1 cellular context compared by ENCODE assay signal in the genomic region with DNA sequence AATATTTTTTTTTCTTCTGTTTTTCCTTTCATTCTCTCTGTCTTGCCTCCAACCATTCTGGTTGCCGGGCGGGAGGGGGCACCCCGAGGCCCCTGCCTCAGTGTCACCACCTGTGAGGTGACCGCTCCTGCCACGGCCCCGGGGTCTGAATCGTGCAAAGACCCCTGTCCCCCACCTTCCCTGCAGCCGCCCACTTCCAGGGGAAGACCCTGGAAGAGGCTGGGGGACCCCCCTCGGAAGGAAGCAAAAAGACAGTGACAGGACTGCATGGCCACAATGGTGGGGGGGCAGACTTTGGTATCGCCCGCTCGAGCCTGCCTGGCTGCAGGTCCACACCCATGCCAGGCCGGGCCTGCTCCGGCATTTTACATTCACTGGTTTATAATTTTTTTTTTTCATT.
TF ChIP-seq lines count a peak whose summit lies in the region.

No MANE protein-coding gene starts in this region.

TF ChIP-seq in HepG2, 621 proteins besides CTCF, POLR2A, EP300 and RAD21:
- no peak for TF ChIP-seq STAT5B (CRISPR knock-in tag; IDR thresholded peaks at IDR 0.05)
- peak; percentile 96 for TF ChIP-seq AGO2 (optimal IDR thresholded peaks at IDR 0.05; ENCODE audit: low read depth, low read length)
- TF ChIP-seq, protein P1, sequence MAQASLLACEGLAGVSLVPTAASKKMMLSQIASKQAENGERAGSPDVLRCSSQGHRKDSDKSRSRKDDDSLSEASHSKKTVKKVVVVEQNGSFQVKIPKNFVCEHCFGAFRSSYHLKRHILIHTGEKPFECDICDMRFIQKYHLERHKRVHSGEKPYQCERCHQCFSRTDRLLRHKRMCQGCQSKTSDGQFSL (CRISPR knock-in tag; IDR thresholded peaks at IDR 0.05) = 0 out of 2 replicates have a peak, but pooled peaks have one; percentile 49
- TF ChIP-seq RBM22 (optimal IDR thresholded peaks at IDR 0.05; ENCODE audit: low read length) = peak; percentile 83
- TF ChIP-seq JUND (CRISPR knock-in tag; IDR thresholded peaks at IDR 0.05) = no peak
- no peak for TF ChIP-seq JUNB (CRISPR knock-in tag; IDR thresholded peaks at IDR 0.05; ENCODE audit: borderline replicate concordance)
- TF ChIP-seq MBD4 (IDR thresholded peaks at IDR 0.05; ENCODE audit: borderline replicate concordance, low read length) = no peak
- no peak for TF ChIP-seq SNAI1 (CRISPR knock-in tag; IDR thresholded peaks at IDR 0.05; ENCODE audit: borderline replicate concordance)
- TF ChIP-seq, protein P2, sequence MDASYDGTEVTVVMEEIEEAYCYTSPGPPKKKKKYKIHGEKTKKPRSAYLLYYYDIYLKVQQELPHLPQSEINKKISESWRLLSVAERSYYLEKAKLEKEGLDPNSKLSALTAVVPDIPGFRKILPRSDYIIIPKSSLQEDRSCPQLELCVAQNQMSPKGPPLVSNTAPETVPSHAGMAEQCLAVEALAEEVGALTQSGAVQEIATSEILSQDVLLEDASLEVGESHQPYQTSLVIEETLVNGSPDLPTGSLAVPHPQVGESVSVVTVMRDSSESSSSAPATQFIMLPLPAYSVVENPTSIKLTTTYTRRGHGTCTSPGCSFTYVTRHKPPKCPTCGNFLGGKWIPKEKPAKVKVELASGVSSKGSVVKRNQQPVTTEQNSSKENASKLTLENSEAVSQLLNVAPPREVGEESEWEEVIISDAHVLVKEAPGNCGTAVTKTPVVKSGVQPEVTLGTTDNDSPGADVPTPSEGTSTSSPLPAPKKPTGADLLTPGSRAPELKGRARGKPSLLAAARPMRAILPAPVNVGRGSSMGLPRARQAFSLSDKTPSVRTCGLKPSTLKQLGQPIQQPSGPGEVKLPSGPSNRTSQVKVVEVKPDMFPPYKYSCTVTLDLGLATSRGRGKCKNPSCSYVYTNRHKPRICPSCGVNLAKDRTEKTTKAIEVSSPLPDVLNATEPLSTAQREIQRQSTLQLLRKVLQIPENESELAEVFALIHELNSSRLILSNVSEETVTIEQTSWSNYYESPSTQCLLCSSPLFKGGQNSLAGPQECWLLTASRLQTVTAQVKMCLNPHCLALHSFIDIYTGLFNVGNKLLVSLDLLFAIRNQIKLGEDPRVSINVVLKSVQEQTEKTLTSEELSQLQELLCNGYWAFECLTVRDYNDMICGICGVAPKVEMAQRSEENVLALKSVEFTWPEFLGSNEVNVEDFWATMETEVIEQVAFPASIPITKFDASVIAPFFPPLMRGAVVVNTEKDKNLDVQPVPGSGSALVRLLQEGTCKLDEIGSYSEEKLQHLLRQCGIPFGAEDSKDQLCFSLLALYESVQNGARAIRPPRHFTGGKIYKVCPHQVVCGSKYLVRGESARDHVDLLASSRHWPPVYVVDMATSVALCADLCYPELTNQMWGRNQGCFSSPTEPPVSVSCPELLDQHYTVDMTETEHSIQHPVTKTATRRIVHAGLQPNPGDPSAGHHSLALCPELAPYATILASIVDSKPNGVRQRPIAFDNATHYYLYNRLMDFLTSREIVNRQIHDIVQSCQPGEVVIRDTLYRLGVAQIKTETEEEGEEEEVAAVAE (CRISPR knock-in tag; IDR thresholded peaks at IDR 0.05; ENCODE audit: borderline replicate concordance) = no peak
- TF ChIP-seq SRSF1 (optimal IDR thresholded peaks at IDR 0.05; ENCODE audit: low read depth, low read length) = peak; percentile 34
- no peak for TF ChIP-seq ATAD3A (CRISPR knock-in tag; IDR thresholded peaks at IDR 0.05)
- TF ChIP-seq WIZ (CRISPR knock-in tag; IDR thresholded peaks at IDR 0.05) = no peak
- TF ChIP-seq, protein P3, sequence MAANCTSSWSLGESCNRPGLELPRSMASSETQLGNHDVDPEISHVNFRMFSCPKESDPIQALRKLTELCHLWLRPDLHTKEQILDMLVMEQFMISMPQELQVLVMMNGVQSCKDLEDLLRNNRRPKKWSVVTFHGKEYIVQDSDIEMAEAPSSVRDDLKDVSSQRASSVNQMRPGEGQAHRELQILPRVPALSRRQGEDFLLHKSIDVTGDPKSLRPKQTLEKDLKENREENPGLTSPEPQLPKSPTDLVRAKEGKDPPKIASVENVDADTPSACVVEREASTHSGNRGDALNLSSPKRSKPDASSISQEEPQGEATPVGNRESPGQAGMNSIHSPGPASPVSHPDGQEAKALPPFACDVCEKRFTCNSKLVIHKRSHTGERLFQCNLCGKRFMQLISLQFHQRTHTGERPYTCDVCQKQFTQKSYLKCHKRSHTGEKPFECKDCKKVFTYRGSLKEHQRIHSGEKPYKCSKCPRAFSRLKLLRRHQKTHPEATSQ (CRISPR knock-in tag; IDR thresholded peaks at IDR 0.05; ENCODE audit: borderline replicate concordance) = no peak
- no peak for TF ChIP-seq KAT8 (CRISPR knock-in tag; IDR thresholded peaks at IDR 0.05)
- TF ChIP-seq MATR3 (CRISPR knock-in tag; IDR thresholded peaks at IDR 0.05) = no peak
- peak; percentile 51 for TF ChIP-seq AGO1 (IDR thresholded peaks at IDR 0.05; ENCODE audit: low read depth, low read length, poor library complexity, severe bottlenecking)
- TF ChIP-seq ZFP36L2 (CRISPR knock-in tag; IDR thresholded peaks at IDR 0.05) = no peak
- TF ChIP-seq ZNF235 (CRISPR knock-in tag; IDR thresholded peaks at IDR 0.05; ENCODE audit: borderline replicate concordance) = no peak
- no peak for TF ChIP-seq TAF1 (CRISPR knock-in tag; IDR thresholded peaks at IDR 0.05)
- 0 out of 2 replicates have a peak, but pooled peaks have one; percentile 9 for TF ChIP-seq POLR2G (IDR thresholded peaks at IDR 0.05; ENCODE audit: low read depth, low read length)
TF ChIP-seq in HepG2: peak in this region for 6.
